Comparison of ENCODE assay signal across 20 cellular contexts in the genomic region with DNA sequence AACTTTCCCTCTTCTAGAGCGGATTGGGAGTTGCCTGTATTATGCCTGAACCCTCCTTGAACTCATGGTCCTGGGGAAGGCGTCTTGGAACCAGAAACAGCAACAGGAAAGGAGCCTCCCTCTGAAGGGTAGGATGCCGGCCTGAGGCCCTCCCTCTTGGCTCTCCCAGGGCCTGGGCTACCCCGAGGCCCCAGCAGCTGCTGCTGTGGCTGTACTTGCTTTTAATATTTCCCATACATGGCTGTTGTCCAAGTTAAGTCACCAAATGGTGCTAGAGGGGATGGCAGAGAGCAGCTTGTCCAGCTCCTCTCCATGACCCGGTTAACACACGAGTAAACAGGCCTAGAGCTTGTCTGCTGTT. TPM values are rescaled to one million over a fixed set of nuclear protein-coding genes. Genes with fewer than 3 reads are reported as not detected.
DNase-seq lines count a peak whose midpoint lies in the region; ATAC-seq and TF ChIP-seq lines count a peak whose summit lies in the region.
"Had no signal": no experiment of that assay in that cellular context is flagged by ENCODE, and none has a peak within 500 bp of the region (broad histone marks: within the 10 kb centered on the region; RNA-seq: fewer than 3 reads in every experiment).

No MANE protein-coding gene starts in this region.

- H3K9me3 ChIP-seq in vagina, result no peaks in the 10 kb centered on the region
- H3K9me3 ChIP-seq: breast epithelium, tibial artery had no signal

- H3K27ac ChIP-seq in vagina, result peak overlapping the region; percentile 2
- H3K27ac ChIP-seq: tibial artery had no signal

- intact Hi-C loops in Right ventricle myocardium inferior (cut with DNase I), result no loop called here
- intact Hi-C loops in cardiac septum (cut with DNase I), result no loop called here
- intact Hi-C loops in vagina (cut with DNase I), result no loop called here

- TF ChIP-seq POLR2A in vagina (IDR thresholded peaks at IDR 0.05), result no peak

- no peaks in the 10 kb centered on the region for H3K27me3 ChIP-seq in vagina
- H3K27me3 ChIP-seq: breast epithelium, dorsolateral prefrontal cortex had no signal

- no peak overlapping the region for H3K4me3 ChIP-seq in vagina
- H3K4me3 ChIP-seq: breast epithelium, dorsolateral prefrontal cortex, tibial artery had no signal

- no peak for DNase-seq in Right ventricle myocardium inferior (ENCODE audit: missing footprints)
- no peak for DNase-seq in cardiac septum (ENCODE audit: low spot score)
- DNase-seq in myocyte (ENCODE audit: low read depth), result peak; percentile 93
- DNase-seq in vagina (ENCODE audit: extremely low spot score in 2 of 2), result no peak
- DNase-seq in NCI-H2029 treated with DMSO at 0.1 percent for 48 hours (lab: John Stamatoyannopoulos, UW), result no peak
- DNase-seq: CD4-positive, CD25-positive, alpha-beta regulatory T cell; dorsolateral prefrontal cortex; H9; MV-4-11; NCI-H524; SIG-M5; stimulated activated naive CD4-positive, alpha-beta T cell; tibial artery had no signal

- TF ChIP-seq CTCF in vagina (IDR thresholded peaks at IDR 0.05), result no peak

- ATAC-seq in Right ventricle myocardium inferior (peak; percentile 51), esophagus mucosa (peak; percentile 34), GM21825 (IDR thresholded peaks at IDR 0.05; ENCODE audit: unreplicated experiment) (no peak), GM18867 (IDR thresholded peaks at IDR 0.05; ENCODE audit: unreplicated experiment) (no peak)
- ATAC-seq: activated T-helper 17 cell treated with anti-CD3 and anti-CD28 coated beads, Interleukin-2, amount 50 U/mL, for 72 hours had no signal

- peaks cover 0 to 39% of the 10 kb centered on the region in 2 donors for H3K36me3 ChIP-seq in vagina

- H3K4me1 ChIP-seq in vagina, result peaks cover 8% of the 10 kb centered on the region
- H3K4me1 ChIP-seq: breast epithelium, tibial artery had no signal

RNA-seq across cellular contexts. Expression of gene CHRNB2, which starts 10.5 kb away (rescaled TPM):
- total RNA-seq in Right ventricle myocardium inferior (not detected), cardiac septum (0.05 TPM), esophagus mucosa (0.20 TPM), myocyte (0.11 and 0.16 TPM in 2 replicates), vagina (0.74 TPM)
- 0.10 TPM for polyA plus RNA-seq in myocyte (2012)
- total RNA-seq: CD4-positive, CD25-positive, alpha-beta regulatory T cell; epithelial cell of proximal tubule; T-helper 2 cell treated with Interferon-gamma antibody and Interleukin-4, amounts not matched to agents 100 ng/mL and 5 ng/mL, for 36 hours had no signal
- polyA plus RNA-seq: CD4-positive, CD25-positive, alpha-beta regulatory T cell had no signal

RNA-seq across cellular contexts. Expression of gene UBE2Q1, which starts 19.6 kb away (rescaled TPM):
- total RNA-seq in Right ventricle myocardium inferior (53.2 TPM), cardiac septum (65.5 TPM), esophagus mucosa (37.3 TPM), myocyte (35.7 and 37.0 TPM in 2 replicates), vagina (17.9 TPM)
- 115 TPM for polyA plus RNA-seq in myocyte (2012)

RNA-seq across cellular contexts. Expression of gene ADAR, which starts 29.9 kb away (rescaled TPM):
- total RNA-seq in Right ventricle myocardium inferior, result 52.8 TPM
- total RNA-seq in cardiac septum, result 54.1 TPM
- total RNA-seq in esophagus mucosa, result 77.4 TPM
- 42.4 and 48.1 TPM in 2 replicates for total RNA-seq in myocyte
- polyA plus RNA-seq in myocyte (2012), result 44.2 TPM
- 92.1 TPM for total RNA-seq in vagina

Comparison
In these comparisons a context has a peak if more than half of its experiments do, and no peak if none do; other contexts are left out.
1. ATAC-seq: peak in Right ventricle myocardium inferior (single experiment) and esophagus mucosa (single experiment); none in GM21825 (single experiment) and GM18867 (single experiment).